ENCODE assay signal across 13 cellular contexts in genomic region chr5:14783689-14784088, GRCh38.
DNase-seq lines count a peak whose midpoint lies in the region; ATAC-seq and TF ChIP-seq lines count a peak whose summit lies in the region.
"Had no signal": no experiment of that assay in that cellular context is flagged by ENCODE, and none has a peak within 500 bp of the region (broad histone marks: within the 10 kb centered on the region; RNA-seq: fewer than 3 reads in every experiment).

No MANE protein-coding gene starts in this region.

- no peaks in the 10 kb centered on the region for H3K9me3 Mint-ChIP-seq in activated T-cell treated with anti-CD3 and anti-CD28 coated beads, Interleukin-2, amount 50 U/mL, for 72 hours
- H3K9me3 Mint-ChIP-seq: central memory CD8-positive, alpha-beta T cell had no signal

- no peaks in the 10 kb centered on the region for H3K27me3 Mint-ChIP-seq in activated T-cell treated with anti-CD3 and anti-CD28 coated beads, Interleukin-2, amount 50 U/mL, for 72 hours (ENCODE audit: low read depth)
- H3K27me3 Mint-ChIP-seq: central memory CD8-positive, alpha-beta T cell had no signal

- ATAC-seq in GM18517 (IDR thresholded peaks at IDR 0.05; ENCODE audit: unreplicated experiment) (peak; percentile 65), GM19452 (IDR thresholded peaks at IDR 0.05; ENCODE audit: unreplicated experiment) (peak; percentile 65), HG02973 (IDR thresholded peaks at IDR 0.05; ENCODE audit: unreplicated experiment) (peak; percentile 58), SK-N-SH treated with all-trans-retinoic acid at 6 μM for 48 hours (no peak), GM18520 (IDR thresholded peaks at IDR 0.05; ENCODE audit: unreplicated experiment) (no peak)
- peak; percentile 85 to 93 for ATAC-seq in activated T-cell treated with anti-CD3 and anti-CD28 coated beads, Interleukin-2, amount 50 U/mL, for 72 hours (replicated peaks in 1 of 2)
- ATAC-seq: foreskin keratinocyte had no signal

- peak overlapping the region in 1 of 2 donors; percentile 36 for H3K4me3 Mint-ChIP-seq in activated T-cell treated with anti-CD3 and anti-CD28 coated beads, Interleukin-2, amount 50 U/mL, for 72 hours
- H3K4me3 Mint-ChIP-seq: central memory CD8-positive, alpha-beta T cell; nephron had no signal

- peaks cover 2 to 8% of the 10 kb centered on the region in 2 donors for H3K36me3 Mint-ChIP-seq in activated T-cell treated with anti-CD3 and anti-CD28 coated beads, Interleukin-2, amount 50 U/mL, for 72 hours (ENCODE audit: insufficient read depth in 2 of 2)

- peaks cover 26% of the 10 kb centered on the region for H3K4me1 Mint-ChIP-seq in activated T-cell treated with anti-CD3 and anti-CD28 coated beads, Interleukin-2, amount 50 U/mL, for 72 hours (ENCODE audit: low read depth)

- peak overlapping the region; percentile 3 for H3K27ac Mint-ChIP-seq in activated T-cell treated with anti-CD3 and anti-CD28 coated beads, Interleukin-2, amount 50 U/mL, for 72 hours
- H3K27ac Mint-ChIP-seq: nephron had no signal

- peak; percentile 5 to 15 for DNase-seq in activated T-cell treated with anti-CD3 and anti-CD28 coated beads, Interleukin-2, amount 50 U/mL, for 72 hours
- no peak for DNase-seq in NCI-H2107 (lab: John Stamatoyannopoulos, UW)
- DNase-seq: foreskin keratinocyte, NCI-H1436 treated with DMSO at 0.1 percent for 48 hours, NCI-H446, tibial artery had no signal

TF ChIP-seq in SK-N-SH treated with all-trans-retinoic acid at 6 μM for 48 hours, 23 proteins besides CTCF, POLR2A, EP300 and RAD21:
- TF ChIP-seq TOX (CRISPR knock-in tag; IDR thresholded peaks at IDR 0.05; ENCODE audit: borderline replicate concordance) (no peak), BACH2 (CRISPR knock-in tag; IDR thresholded peaks at IDR 0.05; ENCODE audit: borderline replicate concordance) (no peak), PATZ1 (CRISPR knock-in tag; IDR thresholded peaks at IDR 0.05; ENCODE audit: borderline replicate concordance) (no peak), RARB (CRISPR knock-in tag; IDR thresholded peaks at IDR 0.05) (no peak), ISL1 (CRISPR knock-in tag; IDR thresholded peaks at IDR 0.05) (no peak), OSR1 (CRISPR knock-in tag; IDR thresholded peaks at IDR 0.05) (no peak), SNAI2 (CRISPR knock-in tag; IDR thresholded peaks at IDR 0.05) (no peak), ARNTL (CRISPR knock-in tag; IDR thresholded peaks at IDR 0.05; ENCODE audit: borderline replicate concordance, low read depth) (no peak), TCF4 (CRISPR knock-in tag; IDR thresholded peaks at IDR 0.05; ENCODE audit: borderline replicate concordance) (no peak), PPARA (CRISPR knock-in tag; IDR thresholded peaks at IDR 0.05; ENCODE audit: borderline replicate concordance) (no peak), ZFP3 (CRISPR knock-in tag; IDR thresholded peaks at IDR 0.05) (no peak), ZNF70 (CRISPR knock-in tag; IDR thresholded peaks at IDR 0.05) (no peak), CREB5 (CRISPR knock-in tag; IDR thresholded peaks at IDR 0.05; ENCODE audit: low read depth) (no peak), ZFP30 (CRISPR knock-in tag; IDR thresholded peaks at IDR 0.05) (no peak), ESRRG (CRISPR knock-in tag; IDR thresholded peaks at IDR 0.05) (no peak), ZNF8 (CRISPR knock-in tag; IDR thresholded peaks at IDR 0.05) (no peak), TSHZ2 (CRISPR knock-in tag; IDR thresholded peaks at IDR 0.05) (no peak), POU6F1 (CRISPR knock-in tag; IDR thresholded peaks at IDR 0.05; ENCODE audit: borderline replicate concordance, low read depth) (no peak), ZC3H10 (CRISPR knock-in tag; IDR thresholded peaks at IDR 0.05) (no peak), GLIS3 (CRISPR knock-in tag; IDR thresholded peaks at IDR 0.05) (no peak)

Comparison
In these comparisons a context has a peak if more than half of its experiments do, and no peak if none do; other contexts are left out.
1. ATAC-seq: peak in GM18517 (single experiment), GM19452 (single experiment), HG02973 (single experiment) and activated T-cell treated with anti-CD3 and anti-CD28 coated beads, Interleukin-2, amount 50 U/mL, for 72 hours (2 of 2); none in SK-N-SH treated with all-trans-retinoic acid at 6 μM for 48 hours (single experiment) and GM18520 (single experiment).